In genomic region chr5:111755942-111756353, GRCh38 we compare ENCODE assay signal across 8 cellular contexts. TPM values are rescaled to one million over a fixed set of nuclear protein-coding genes. Genes with fewer than 3 reads are reported as not detected.
A peak's percentile ranks its signal among the peaks of the same experiment; 100 is the strongest.
DNase-seq lines count a peak whose midpoint lies in the region; ATAC-seq and TF ChIP-seq lines count a peak whose summit lies in the region.

No MANE protein-coding gene starts in this region.

- TF ChIP-seq CTCF in neural cell (IDR thresholded peaks at IDR 0.05; ENCODE audit: poor library complexity, severe bottlenecking): peak; percentile 30

- H4K20me1 ChIP-seq in neural cell (ENCODE audit: insufficient read depth): no peaks in the 10 kb centered on the region

- H3K9me3 ChIP-seq in endocrine pancreas (ENCODE audit: control insufficient read depth, low read length): no peaks in the 10 kb centered on the region
- H3K9me3 ChIP-seq in neural cell (ENCODE audit: low read length): no peaks in the 10 kb centered on the region

- peaks cover 3% of the 10 kb centered on the region for H3F3A ChIP-seq in neural cell (ENCODE audit: insufficient read depth, low read length, poor library complexity, severe bottlenecking)

- H3K4me3 ChIP-seq in endocrine pancreas (ENCODE audit: control insufficient read depth, insufficient read depth, low read length): peak overlapping the region; percentile 94
- H3K4me3 ChIP-seq in neural cell (ENCODE audit: low read length): peak overlapping the region; percentile 72

- no peaks in the 10 kb centered on the region for H3K9me2 ChIP-seq in neural cell (ENCODE audit: insufficient read depth, low read length)

- peak overlapping the region; percentile 34 for H2AFZ ChIP-seq in neural cell (ENCODE audit: low read depth, low read length)

- H3K9ac ChIP-seq in endocrine pancreas (ENCODE audit: control insufficient read depth, insufficient read depth, low read length): no peak overlapping the region
- H3K9ac ChIP-seq in neural cell (ENCODE audit: low read length): peak overlapping the region; percentile 94

- H3K36me3 ChIP-seq in endocrine pancreas (ENCODE audit: control insufficient read depth, insufficient read depth, low read length): no peaks in the 10 kb centered on the region
- peaks cover 6% of the 10 kb centered on the region for H3K36me3 ChIP-seq in neural cell (ENCODE audit: insufficient read depth, low read length)

- H3K4me1 ChIP-seq in endocrine pancreas (ENCODE audit: control insufficient read depth, insufficient read depth, low read length): peaks cover 15% of the 10 kb centered on the region

- DNase-seq in DMS53 (lab: John Stamatoyannopoulos, UW) (peak; percentile 21), DMS53 treated with DMSO at 0.1 percent for 48 hours (lab: John Stamatoyannopoulos, UW; ENCODE audit: unreplicated experiment) (no peak), NOMO-1 treated with DMSO at 0.1 percent for 48 hours (lab: John Stamatoyannopoulos, UW; ENCODE audit: unreplicated experiment) (peak; percentile 72), cortex of kidney (lab: John Stamatoyannopoulos, UW) (no peak), HuH-7.5 (ENCODE audit: low spot score) (no peak)

- H3K4me2 ChIP-seq in neural cell (ENCODE audit: low read length): peak overlapping the region; percentile 67

- peak overlapping the region; percentile 99 for H3K27ac ChIP-seq in neural cell (ENCODE audit: low read length)

- TF ChIP-seq RAD21 in neural cell (conservative IDR thresholded peaks at IDR 0.05): no peak

- no peak for TF ChIP-seq EP300 in neural cell (conservative IDR thresholded peaks at IDR 0.05; ENCODE audit: poor library complexity, severe bottlenecking)

- no peak for ATAC-seq in HG02588 (IDR thresholded peaks at IDR 0.05; ENCODE audit: unreplicated experiment)

- H3K27me3 ChIP-seq in endocrine pancreas (ENCODE audit: control insufficient read depth, insufficient read depth, low read length) (no peaks in the 10 kb centered on the region), neural cell (ENCODE audit: insufficient read depth, low read depth, low read length) (no peaks in the 10 kb centered on the region)

- peaks cover 59% of the 10 kb centered on the region for H3K79me2 ChIP-seq in neural cell (replicated peaks; ENCODE audit: insufficient read depth, low read length)

TF ChIP-seq in neural cell, 6 proteins besides CTCF, POLR2A, EP300 and RAD21:
- TF ChIP-seq SMC3 (conservative IDR thresholded peaks at IDR 0.05; ENCODE audit: poor library complexity) (no peak), EZH2 (IDR thresholded peaks at IDR 0.05; ENCODE audit: borderline replicate concordance, insufficient read depth, low read length, poor library complexity, severe bottlenecking) (no peak), TAF1 (IDR thresholded peaks at IDR 0.05; ENCODE audit: low read depth) (no peak), POLR2AphosphoS5 (IDR thresholded peaks at IDR 0.05) (peak; percentile 78), MXI1 (conservative IDR thresholded peaks at IDR 0.05; ENCODE audit: poor library complexity, severe bottlenecking) (no peak), REST (IDR thresholded peaks at IDR 0.05; ENCODE audit: borderline replicate concordance) (peak; percentile 11)

RNA-seq across cellular contexts. Expression of gene NREP, which starts 1.0 kb away (rescaled TPM):
- 3,611 and 3,807 TPM in 2 replicates for polyA plus RNA-seq in neural cell
- polyA minus RNA-seq in neural cell: 1,547 and 1,719 TPM in 2 replicates

Comparison
In these comparisons a context has a peak if more than half of its experiments do, and no peak if none do; other contexts are left out.
1. DNase-seq: peak in DMS53 (single experiment) and NOMO-1 treated with DMSO at 0.1 percent for 48 hours (single experiment); none in DMS53 treated with DMSO at 0.1 percent for 48 hours (single experiment), cortex of kidney (single experiment) and HuH-7.5 (single experiment).